10 cellular contexts compared by ENCODE assay signal in the genomic region with DNA sequence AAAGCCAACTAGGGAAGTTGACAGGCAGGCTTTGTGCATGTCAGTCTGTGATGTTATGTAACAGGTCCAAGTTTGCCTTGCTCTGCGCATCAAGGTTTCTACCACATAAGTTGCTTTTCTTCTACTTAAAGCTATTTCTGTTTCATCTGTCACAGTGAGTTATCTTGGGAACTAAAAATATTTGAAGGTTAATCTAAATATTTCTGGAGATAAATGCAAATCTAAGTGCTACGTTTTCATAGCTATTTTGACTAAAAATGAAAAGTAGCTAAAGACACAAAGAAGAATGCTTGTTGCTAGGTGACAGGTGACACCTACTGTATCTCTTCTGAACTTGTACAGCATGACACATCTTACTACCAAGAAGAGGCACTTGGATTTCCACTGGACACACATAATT.
DNase-seq lines count a peak whose midpoint lies in the region; ATAC-seq and TF ChIP-seq lines count a peak whose summit lies in the region.
"Had no signal": no experiment of that assay in that cellular context is flagged by ENCODE, and none has a peak within 500 bp of the region (broad histone marks: within the 10 kb centered on the region; RNA-seq: fewer than 3 reads in every experiment).

No MANE protein-coding gene starts in this region.

- peaks cover 6% of the 10 kb centered on the region for H3K36me3 ChIP-seq in CD8-positive, alpha-beta T cell (ENCODE audit: insufficient read depth, low read length)
- H3K36me3 ChIP-seq in Karpas-422 (ENCODE audit: insufficient read depth, low read length) (peaks cover under 1% of the 10 kb centered on the region; the same call in 1 of the 2 replicates), suprapubic skin (no peaks in the 10 kb centered on the region)

- no peak overlapping the region for H3K27ac ChIP-seq in CD8-positive, alpha-beta T cell (ENCODE audit: low read depth, low read length)
- H3K27ac ChIP-seq in Karpas-422 (ENCODE audit: low read length) (peak overlapping the region; percentile 98), suprapubic skin (no peak overlapping the region)

- POLR2A ChIA-PET in CD8-positive, alpha-beta T cell (lab: Charles Lee): interaction anchor here (0.6 to 0.8 kb wide), 2 partner anchors 9 to 134 kb away, joined by 3 read pairs; no protein-coding TSS in a partner anchor

- no peaks in the 10 kb centered on the region for H3K27me3 Mint-ChIP-seq in CD8-positive, alpha-beta T cell (ENCODE audit: low read depth)

- H3K9me3 Mint-ChIP-seq in CD8-positive, alpha-beta T cell: no peaks in the 10 kb centered on the region

- H3K9me3 ChIP-seq in CD8-positive, alpha-beta T cell (ENCODE audit: low read length): no peaks in the 10 kb centered on the region
- no peaks in the 10 kb centered on the region for H3K9me3 ChIP-seq in Karpas-422 (ENCODE audit: low read length)
- H3K9me3 ChIP-seq in suprapubic skin: no peaks in the 10 kb centered on the region

- peak overlapping the region; percentile 34 for H3K27ac Mint-ChIP-seq in CD8-positive, alpha-beta T cell

- H3K4me3 ChIP-seq in CD8-positive, alpha-beta T cell (ENCODE audit: low read depth, low read length): no peak overlapping the region
- H3K4me3 ChIP-seq in Karpas-422 (ENCODE audit: low read length) (peak overlapping the region; percentile 32), suprapubic skin (no peak overlapping the region)

- H3K9ac ChIP-seq in Karpas-422 (ENCODE audit: low read length): peak overlapping the region; percentile 34; the same call in 1 of the 2 replicates

- H3K4me2 ChIP-seq in Karpas-422 (ENCODE audit: low read depth, low read length, poor library complexity, severe bottlenecking): peak overlapping the region; percentile 53

- no peak for TF ChIP-seq EP300 in suprapubic skin (IDR thresholded peaks at IDR 0.05)

- H3K4me1 Mint-ChIP-seq in CD8-positive, alpha-beta T cell (ENCODE audit: low read depth): peaks cover 70% of the 10 kb centered on the region

- 90% methylated on average over 2 of the region's 2 CpGs for WGBS in suprapubic skin

- no peak for TF ChIP-seq POLR2A in suprapubic skin (IDR thresholded peaks at IDR 0.05)

- H3K4me3 Mint-ChIP-seq in CD8-positive, alpha-beta T cell: no peak overlapping the region

- CTCF ChIA-PET in CD8-positive, alpha-beta T cell (lab: Charles Lee): no interaction called here

- H3K27me3 ChIP-seq in CD8-positive, alpha-beta T cell (ENCODE audit: insufficient read depth, low read length): no peaks in the 10 kb centered on the region
- H3K27me3 ChIP-seq in Karpas-422 (ENCODE audit: low read length) (no peaks in the 10 kb centered on the region), suprapubic skin (no peaks in the 10 kb centered on the region)

- intact Hi-C loops in CD8-positive, alpha-beta T cell (cut with DNase I, micrococcal nuclease): loop anchor here in 1 of 2 experiments (10.0 kb wide), 1 partner anchor 244 kb away; no protein-coding TSS in a partner anchor

- ATAC-seq in CD8-positive, alpha-beta T cell: peak; percentile 61
- ATAC-seq in GM18868 (IDR thresholded peaks at IDR 0.05; ENCODE audit: unreplicated experiment) (peak; percentile 93), HG02610 (IDR thresholded peaks at IDR 0.05; ENCODE audit: unreplicated experiment) (peak; percentile 91), HG03045 (IDR thresholded peaks at IDR 0.05; ENCODE audit: unreplicated experiment) (no peak)

- H3K79me2 ChIP-seq in Karpas-422 (ENCODE audit: low read length): peaks cover 95% of the 10 kb centered on the region

- H3K4me1 ChIP-seq in CD8-positive, alpha-beta T cell (ENCODE audit: insufficient read depth, low read length): peaks cover 18% of the 10 kb centered on the region
- peaks cover 90% of the 10 kb centered on the region for H3K4me1 ChIP-seq in Karpas-422 (ENCODE audit: low read length)
- peaks cover 14% of the 10 kb centered on the region for H3K4me1 ChIP-seq in suprapubic skin

- no peak for TF ChIP-seq CTCF in CD8-positive, alpha-beta T cell (IDR thresholded peaks at IDR 0.05)
- no peak for TF ChIP-seq CTCF in suprapubic skin (IDR thresholded peaks at IDR 0.05)

- H3K9me2 ChIP-seq in Karpas-422 (replicated peaks; ENCODE audit: insufficient read depth, low read length): no peaks in the 10 kb centered on the region

- peaks cover 15% of the 10 kb centered on the region for H3K36me3 Mint-ChIP-seq in CD8-positive, alpha-beta T cell

- H2AFZ ChIP-seq in Karpas-422 (ENCODE audit: low read length): no peak overlapping the region

- H4K20me1 ChIP-seq in Karpas-422 (ENCODE audit: insufficient read depth, low read depth, low read length): no peaks in the 10 kb centered on the region

- DNase-seq in CD8-positive, alpha-beta T cell: no peak
- DNase-seq in Karpas-422: peak; percentile 89
- no peak for DNase-seq in NCI-H2227 treated with DMSO at 0.1 percent for 48 hours (lab: John Stamatoyannopoulos, UW)
- DNase-seq in suprapubic skin (ENCODE audit: low spot score in 2 of 2): no peak
- DNase-seq in NCI-H748 treated with DMSO at 0.1 percent for 48 hours (lab: John Stamatoyannopoulos, UW): no peak
- DNase-seq: NCI-H524, T-helper 9 cell had no signal
